In genomic region chr3:187641319-187641976, GRCh38 we compare ENCODE assay signal across 20 cellular contexts.
DNase-seq lines count a peak whose midpoint lies in the region; FAIRE-seq lines count a peak whose summit lies in the region.
"Had no signal": no experiment of that assay in that cellular context is flagged by ENCODE, and none has a peak within 500 bp of the region (broad histone marks: within the 10 kb centered on the region; RNA-seq: fewer than 3 reads in every experiment).

No MANE protein-coding gene starts in this region.

- DNase-seq in DMS153 (lab: John Stamatoyannopoulos, UW) (peak; percentile 75), DMS153 treated with DMSO at 0.1 percent for 48 hours (lab: John Stamatoyannopoulos, UW; ENCODE audit: unreplicated experiment) (no peak), DMS53 treated with DMSO at 0.1 percent for 48 hours (lab: John Stamatoyannopoulos, UW; ENCODE audit: unreplicated experiment) (peak; percentile 15), NCI-H1417 (lab: John Stamatoyannopoulos, UW) (peak in 2 of 3 experiments; percentile 74 to 95), KG1 (lab: John Stamatoyannopoulos, UW) (no peak), NCI-H2029 (lab: John Stamatoyannopoulos, UW) (no peak)
- no peak for DNase-seq in activated CD4-positive, alpha-beta T cell treated with anti-CD3 and anti-CD28 coated beads, Interleukin-2, amount 50 U/mL, for 1 hour
- DNase-seq: 8988T; CD8-positive, alpha-beta memory T cell; HCEC 1CT; NCI-H1092 treated with DMSO at 0.1 percent for 48 hours; NCI-H2107; NCI-H446 treated with DMSO at 0.1 percent for 48 hours; PC-9; T-cell; T1000 had no signal

- peak; percentile 88 for FAIRE-seq in islet of Langerhans (lab: Jason Lieb, UNC)
- FAIRE-seq: G401.6, GM12892, GM19239 had no signal

Comparison
In these comparisons a context has a peak if more than half of its experiments do, and no peak if none do; other contexts are left out.
1. DNase-seq: peak in DMS153 (single experiment), DMS53 treated with DMSO at 0.1 percent for 48 hours (single experiment) and NCI-H1417 (2 of 3); none in DMS153 treated with DMSO at 0.1 percent for 48 hours (single experiment), activated CD4-positive, alpha-beta T cell treated with anti-CD3 and anti-CD28 coated beads, Interleukin-2, amount 50 U/mL, for 1 hour (single experiment), KG1 (single experiment) and NCI-H2029 (single experiment).